ENCODE assay signal across 9 cellular contexts in the genomic region with DNA sequence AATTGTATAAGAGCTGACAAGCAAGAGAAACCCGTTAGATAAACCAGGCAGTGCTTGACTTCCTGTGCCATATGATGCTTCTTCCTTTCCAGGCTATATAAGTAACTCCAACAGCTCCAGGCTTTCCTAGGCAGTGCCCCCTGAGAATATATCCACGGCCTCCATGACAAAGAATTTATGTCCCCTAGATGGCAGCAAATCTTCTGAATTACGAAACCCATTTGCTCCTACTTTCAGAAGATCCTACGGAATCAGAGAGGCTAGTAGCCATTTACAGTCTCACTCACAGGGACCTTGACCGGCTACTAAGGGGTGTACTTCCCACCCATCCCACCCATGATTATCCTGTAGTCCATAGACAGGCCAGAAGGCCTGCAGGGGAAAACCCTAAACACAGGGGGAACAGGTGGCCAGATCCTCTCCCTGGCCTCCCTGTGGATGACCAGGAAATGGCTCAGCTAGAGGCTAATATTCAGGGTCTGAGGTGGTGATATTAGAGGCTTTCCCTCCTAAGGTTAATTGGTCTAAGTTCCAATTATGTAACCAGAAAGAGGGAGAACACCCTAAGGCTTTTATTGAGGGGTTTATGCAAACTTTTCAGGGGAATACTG.
DNase-seq lines count a peak whose midpoint lies in the region; ATAC-seq, FAIRE-seq and TF ChIP-seq lines count a peak whose summit lies in the region.
"Had no signal": no experiment of that assay in that cellular context is flagged by ENCODE, and none has a peak within 500 bp of the region (broad histone marks: within the 10 kb centered on the region; RNA-seq: fewer than 3 reads in every experiment).

No MANE protein-coding gene starts in this region.

- DNase-seq in A549 (ENCODE audit: low read depth in 1 of 2, low spot score in 1 of 2) (peak; percentile 38 to 41), GM13977 (ENCODE audit: low spot score) (no peak), RKO (ENCODE audit: low spot score) (peak; percentile 60), heart right ventricle (no peak), lower leg skin (ENCODE audit: low spot score in 2 of 2) (no peak)
- DNase-seq: NK-92 treated with Interleukin-12 subunit alpha and Interleukin-12 subunit beta, amount 100 ng/mL, for 24 hours had no signal

- no peaks in the 10 kb centered on the region for H3K4me1 ChIP-seq in A549
- no peaks in the 10 kb centered on the region for H3K4me1 ChIP-seq in heart right ventricle

- TF ChIP-seq CTCF in A549 (IDR thresholded peaks at IDR 0.05) (peak; percentile 36), GM13977 (IDR thresholded peaks at IDR 0.05; ENCODE audit: extremely low read depth, insufficient read depth, missing control alignments) (peak; percentile 30), heart right ventricle (IDR thresholded peaks at IDR 0.05) (peak in 7 of 9 donors; percentile 25 to 52 (median 34)), lower leg skin (IDR thresholded peaks at IDR 0.05) (no peak)

- no peak for TF ChIP-seq EP300 in A549 (IDR thresholded peaks at IDR 0.05)

- POLR2A ChIA-PET in A549 (lab: Yijun Ruan, JAX), result no interaction called here

- peak; percentile 86 to 90 for ATAC-seq in A549
- peak in 2 of 8 donors; percentile 38 to 69 for ATAC-seq in heart right ventricle
- ATAC-seq in GM19452 (IDR thresholded peaks at IDR 0.05; ENCODE audit: unreplicated experiment), result no peak
- ATAC-seq in HG03097 (IDR thresholded peaks at IDR 0.05; ENCODE audit: low FRiP score, unreplicated experiment), result no peak
- no peak for ATAC-seq in HG03520 (IDR thresholded peaks at IDR 0.05; ENCODE audit: unreplicated experiment)

- no peaks in the 10 kb centered on the region for H3K36me3 ChIP-seq in heart right ventricle

- H3K27me3 ChIP-seq in heart right ventricle, result peaks cover 0 to 59% (median 14%) of the 10 kb centered on the region in 7 donors

- in situ Hi-C loops in GM13977 (cut with MboI; ENCODE audit: low pct_unique_long_range_greater_than_20kb, low sequenced_read_pairs, unreplicated experiment), result loop anchor here (25.0 kb wide), 2 partner anchors 237 to 337 kb away; no protein-coding TSS in a partner anchor

- CTCF ChIA-PET in A549 (lab: Yijun Ruan, JAX), result interaction anchor here (0.8 to 1.9 kb wide), 6 partner anchors 10 to 343 kb away, joined by 3 to 5 read pairs (median 4); no protein-coding TSS in a partner anchor

- H3K4me2 ChIP-seq in A549, result no peak overlapping the region

- H3K27ac ChIP-seq in A549, result no peak overlapping the region
- H3K27ac ChIP-seq in heart right ventricle, result no peak overlapping the region

- H3K9me3 ChIP-seq in A549 (no peaks in the 10 kb centered on the region), heart right ventricle (no peaks in the 10 kb centered on the region)

- TF ChIP-seq RAD21 in A549 (conservative IDR thresholded peaks at IDR 0.05 in 1 of 2, IDR thresholded peaks at IDR 0.05 in 1 of 2), result peak; percentile 21 to 29; a peak in 1 of 5 replicates

- 9% methylated on average over 5 of the region's 5 CpGs for WGBS in A549 (ENCODE audit: missing lambda C conversion rate)
- WGBS in heart right ventricle, 2 donors, result 21 to 26% methylated on average over 5 of the region's 5 CpGs
- 35 to 42% methylated on average over 5 of the region's 5 CpGs for WGBS in lower leg skin, 2 donors

- TF ChIP-seq POLR2A in A549 (IDR thresholded peaks at IDR 0.05; ENCODE audit: low read length), result no peak
- TF ChIP-seq POLR2A in lower leg skin (IDR thresholded peaks at IDR 0.05), result no peak

- H3K4me3 ChIP-seq in A549 (no peak overlapping the region), heart right ventricle (no peak overlapping the region), lower leg skin (ENCODE audit: low read depth, poor library complexity, severe bottlenecking) (no peak overlapping the region)

- FAIRE-seq in A549 (lab: Jason Lieb, UNC), result no peak

- intact Hi-C loops in heart right ventricle (cut with DNase I), result no loop called here
- intact Hi-C loops in lower leg skin (cut with DNase I; ENCODE audit: low total_unique reads), result no loop called here

TF ChIP-seq in A549, 52 proteins besides CTCF, POLR2A, EP300 and RAD21:
- peak in 1 of 2 experiments; percentile 70; a peak in 2 of 4 replicates for TF ChIP-seq CEBPB (IDR thresholded peaks at IDR 0.05)
- TF ChIP-seq EHF (CRISPR knock-in tag; IDR thresholded peaks at IDR 0.05), result no peak

Comparison
In these comparisons a context has a peak if more than half of its experiments do, and no peak if none do; other contexts are left out.
1. ATAC-seq: peak in A549 (2 of 2); none in GM19452 (single experiment), HG03097 (single experiment) and HG03520 (single experiment).
2. DNase-seq: peak in A549 (2 of 2) and RKO (single experiment); none in GM13977 (single experiment), heart right ventricle (0 of 2) and lower leg skin (0 of 2).
3. CTCF ChIP-seq: peak in A549 (single experiment), GM13977 (single experiment) and heart right ventricle (7 of 9); none in lower leg skin (0 of 3).